1 cellular context compared by ENCODE assay signal in the genomic region with DNA sequence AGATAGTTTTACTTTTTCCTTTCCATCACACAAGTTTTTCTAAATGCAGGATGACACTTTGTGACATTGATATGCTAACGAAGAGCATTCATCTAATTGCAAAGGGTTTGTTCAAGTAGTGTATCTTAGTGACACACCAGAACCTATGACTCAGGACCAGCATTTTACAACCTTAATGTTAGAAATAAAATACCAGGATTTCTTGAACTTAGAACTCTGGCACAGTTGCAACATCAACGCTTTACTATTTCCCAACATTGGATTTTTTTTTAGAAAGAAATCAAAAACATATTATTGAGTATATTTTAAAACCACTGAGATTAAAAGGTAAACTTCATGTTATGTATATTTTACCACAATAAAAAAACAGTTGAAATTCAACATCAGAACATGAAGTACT.
TF ChIP-seq lines count a peak whose summit lies in the region.

No MANE protein-coding gene starts in this region.

TF ChIP-seq in IMR-90, 13 proteins besides CTCF, POLR2A, EP300 and RAD21:
- TF ChIP-seq ELK1 (IDR thresholded peaks at IDR 0.05; ENCODE audit: borderline replicate concordance, low read depth, low read length) (no peak), CEBPB (IDR thresholded peaks at IDR 0.05; ENCODE audit: low read depth, low read length) (peak; percentile 97), MAFK (IDR thresholded peaks at IDR 0.05; ENCODE audit: low read depth, low read length) (no peak), MAZ (IDR thresholded peaks at IDR 0.05; ENCODE audit: borderline replicate concordance, low read depth, low read length) (no peak), NFE2L2 (IDR thresholded peaks at IDR 0.05; ENCODE audit: low read depth, low read length) (no peak), BHLHE40 (IDR thresholded peaks at IDR 0.05; ENCODE audit: low read depth, low read length) (no peak), FOS (IDR thresholded peaks at IDR 0.05; ENCODE audit: low read depth, low read length) (peak; percentile 47; the same call in 1 of the 2 replicates), SMC3 (IDR thresholded peaks at IDR 0.05; ENCODE audit: low read depth, low read length) (no peak), RCOR1 (IDR thresholded peaks at IDR 0.05; ENCODE audit: insufficient replicate concordance, low read length) (no peak), MXI1 (IDR thresholded peaks at IDR 0.05; ENCODE audit: borderline replicate concordance, low read depth, low read length) (no peak), RFX5 (IDR thresholded peaks at IDR 0.05; ENCODE audit: low read depth, low read length) (no peak), USF2 (IDR thresholded peaks at IDR 0.05; ENCODE audit: low read depth, low read length) (no peak)
